ENCODE assay signal across 1 cellular context in genomic region chr17:5146122-5146521, GRCh38. TPM values are rescaled to one million over a fixed set of nuclear protein-coding genes. Genes with fewer than 3 reads are reported as not detected.
"Had no signal": no experiment of that assay in that cellular context is flagged by ENCODE, and none has a peak within 500 bp of the region (broad histone marks: within the 10 kb centered on the region; RNA-seq: fewer than 3 reads in every experiment).

No MANE protein-coding gene starts in this region.

RNA-seq across cellular contexts. Expression of gene USP6, which starts 30.3 kb away (rescaled TPM):
- polyA plus RNA-seq: HepG2 had no signal
